2 cellular contexts compared by ENCODE assay signal in genomic region chr17:42076797-42077559, GRCh38.
TF ChIP-seq lines count a peak whose summit lies in the region.

No MANE protein-coding gene starts in this region.

TF ChIP-seq in HEK293, 187 proteins besides CTCF, POLR2A, EP300 and RAD21:
- TF ChIP-seq HOXD13 (CRISPR knock-in tag; IDR thresholded peaks at IDR 0.05; ENCODE audit: borderline replicate concordance) = no peak
- TF ChIP-seq ZNF169 (tag by site-specific recombination; IDR thresholded peaks at IDR 0.05) = no peak
- TF ChIP-seq ZNF768 (tag by site-specific recombination; IDR thresholded peaks at IDR 0.05) = 0 out of 2 replicates have a peak, but pooled peaks have one; percentile 35
- no peak for TF ChIP-seq ZNF132 (tag by site-specific recombination; IDR thresholded peaks at IDR 0.05; ENCODE audit: borderline replicate concordance)
- TF ChIP-seq ZNF776 (tag by site-specific recombination; IDR thresholded peaks at IDR 0.05; ENCODE audit: borderline replicate concordance) = no peak
- peak; percentile 61 for TF ChIP-seq ZNF664 (tag by site-specific recombination; IDR thresholded peaks at IDR 0.05)
- TF ChIP-seq ZNF223 (tag by site-specific recombination; IDR thresholded peaks at IDR 0.05) = no peak
- no peak for TF ChIP-seq ZNF626 (tag by site-specific recombination; IDR thresholded peaks at IDR 0.05)
- TF ChIP-seq KLF8 (tag by site-specific recombination; IDR thresholded peaks at IDR 0.05) = no peak
- no peak for TF ChIP-seq ZNF777 (tag by site-specific recombination; IDR thresholded peaks at IDR 0.05; ENCODE audit: borderline replicate concordance)
- TF ChIP-seq ZNF629 (tag by site-specific recombination; IDR thresholded peaks at IDR 0.05) = no peak

TF ChIP-seq in K562, 482 proteins besides CTCF, POLR2A, EP300 and RAD21:
- peak; percentile 95 for TF ChIP-seq BRD9 (IDR thresholded peaks at IDR 0.05; ENCODE audit: low read depth, partially characterized antibody)
- no peak for TF ChIP-seq ZSCAN29 (IDR thresholded peaks at IDR 0.05)
- peak; percentile 24 for TF ChIP-seq ZFP36 (IDR thresholded peaks at IDR 0.05; ENCODE audit: low read depth, low read length, partially characterized antibody)
- peak; percentile 18; the same call in 1 of the 2 replicates for TF ChIP-seq BCOR (IDR thresholded peaks at IDR 0.05)
- TF ChIP-seq RBM25 (IDR thresholded peaks at IDR 0.05; ENCODE audit: low read depth, low read length, severe bottlenecking) = peak; percentile 69
TF ChIP-seq in K562: peak in this region for 4.
